ENCODE assay signal across 7 cellular contexts in genomic region chr17:21343061-21343949, GRCh38. TPM values are rescaled to one million over a fixed set of nuclear protein-coding genes. Genes with fewer than 3 reads are reported as not detected.
"Had no signal": no experiment of that assay in that cellular context is flagged by ENCODE, and none has a peak within 500 bp of the region (broad histone marks: within the 10 kb centered on the region; RNA-seq: fewer than 3 reads in every experiment).

No MANE protein-coding gene starts in this region.

RNA-seq across cellular contexts. Expression of gene KCNJ12, which starts 32.9 kb away (rescaled TPM):
- total RNA-seq: activated B cell treated with CpG ODN at 0.5 μM for 24 hours; activated CD4-positive, alpha-beta T cell treated with anti-CD3 and anti-CD28 coated beads, Interleukin-2, amount 10 ng/mL, durations not matched to agents 24 days and 14 days; activated CD8-positive, alpha-beta memory T cell treated with anti-CD3 and anti-CD28 coated beads, Interleukin-2, amount 10 ng/mL, durations not matched to agents 7 days and 5 days; activated naive CD8-positive, alpha-beta T cell treated with anti-CD3 and anti-CD28 coated beads, Interleukin-2, amount 10 ng/mL, durations not matched to agents 7 days and 5 days; activated T-cell treated with anti-CD3 and anti-CD28 coated beads, Interleukin-2, amount 50 U/mL, for 72 hours; activated T-helper 2 cell treated with anti-CD3 and anti-CD28 coated beads, Interferon-gamma antibody, Interleukin-2, Interleukin-4, amounts not matched to agents 10 μg/mL and 5 μg/mL and 100 μg/mL, durations not matched to agents 14 hours and 24 hours and 36 hours had no signal
- polyA plus RNA-seq: K562 had no signal
